In genomic region chr20:41364236-41364855, GRCh38 we compare ENCODE assay signal across 22 cellular contexts. TPM values are rescaled to one million over a fixed set of nuclear protein-coding genes. Genes with fewer than 3 reads are reported as not detected.
"Had no signal": no experiment of that assay in that cellular context is flagged by ENCODE, and none has a peak within 500 bp of the region (broad histone marks: within the 10 kb centered on the region; RNA-seq: fewer than 3 reads in every experiment).

No MANE protein-coding gene starts in this region.

- H3K9me3 ChIP-seq: adrenal gland, gastrocnemius medialis, left ventricle myocardium inferior, ovary, stomach, upper lobe of left lung had no signal

- H3K36me3 Mint-ChIP-seq: activated naive CD4-positive, alpha-beta T cell treated with anti-CD3 and anti-CD28 coated beads, Interleukin-2, amount 50 U/mL, for 24 hours; memory B cell had no signal

- H3K4me3 Mint-ChIP-seq: activated naive CD4-positive, alpha-beta T cell treated with anti-CD3 and anti-CD28 coated beads, Interleukin-2, amount 50 U/mL, for 24 hours; activated T-cell treated with anti-CD3 and anti-CD28 coated beads, Interleukin-2, amount 50 U/mL, for 72 hours; memory B cell; T-helper 2 cell treated with Interferon-gamma antibody and Interleukin-4, amounts not matched to agents 5 μg/mL and 100 μg/mL, for 36 hours had no signal

- H3K4me1 ChIP-seq: adrenal gland had no signal

- H3K27ac Mint-ChIP-seq: activated naive CD4-positive, alpha-beta T cell treated with anti-CD3 and anti-CD28 coated beads, Interleukin-2, amount 50 U/mL, for 24 hours; activated T-cell treated with anti-CD3 and anti-CD28 coated beads, Interleukin-2, amount 50 U/mL, for 72 hours; memory B cell; T-helper 2 cell treated with Interferon-gamma antibody and Interleukin-4, amounts not matched to agents 5 μg/mL and 100 μg/mL, for 36 hours had no signal

- DNase-seq: activated CD4-positive, alpha-beta T cell treated with anti-CD3 and anti-CD28 coated beads, Interleukin-2, amount 50 U/mL, for 4 hours; activated gamma-delta T cell; activated T-cell treated with anti-CD3 and anti-CD28 coated beads, Interleukin-2, amount 50 U/mL, for 72 hours; adrenal gland; central memory CD4-positive, alpha-beta T cell; gastrocnemius medialis; head of caudate nucleus; left ventricle myocardium inferior; ovary; stimulated activated CD4-positive, alpha-beta T cell treated with anti-CD3 and anti-CD28 coated beads, Interleukin-4, amount 100 ng/mL, for 1 hour; stomach; upper lobe of left lung had no signal

- H3K27ac ChIP-seq: adrenal gland, coronary artery, gastrocnemius medialis, ovary, stomach, upper lobe of left lung had no signal

- H3K4me2 ChIP-seq: smooth muscle cell had no signal

- H3K36me3 ChIP-seq: adrenal gland, gastrocnemius medialis, left ventricle myocardium inferior, ovary, upper lobe of left lung had no signal

- H3K4me3 ChIP-seq: adrenal gland, coronary artery, gastrocnemius medialis, ovary, smooth muscle cell, stomach, upper lobe of left lung had no signal

- H3K27me3 ChIP-seq: ovary had no signal

- ATAC-seq: activated T-cell treated with anti-CD3 and anti-CD28 coated beads, Interleukin-2, amount 50 U/mL, for 72 hours; esophagus mucosa; gastrocnemius medialis; sciatic nerve had no signal

- H3K9me3 Mint-ChIP-seq: activated naive CD4-positive, alpha-beta T cell treated with anti-CD3 and anti-CD28 coated beads, Interleukin-2, amount 50 U/mL, for 24 hours; activated T-cell treated with anti-CD3 and anti-CD28 coated beads, Interleukin-2, amount 50 U/mL, for 72 hours; memory B cell; neural crest cell; T-helper 2 cell treated with Interferon-gamma antibody and Interleukin-4, amounts not matched to agents 5 μg/mL and 100 μg/mL, for 36 hours had no signal

RNA-seq across cellular contexts. Expression of gene EMILIN3, which starts 2.3 kb away (rescaled TPM):
- total RNA-seq: activated CD8-positive, alpha-beta memory T cell treated with anti-CD3 and anti-CD28 coated beads for 36 hours; activated T-cell treated with anti-CD3 and anti-CD28 coated beads, Interleukin-2, amount 50 U/mL, for 72 hours; pulmonary artery endothelial cell had no signal
